In genomic region chr9:115992834-115993233, GRCh38 we compare ENCODE assay signal across 20 cellular contexts.
DNase-seq lines count a peak whose midpoint lies in the region; ATAC-seq, FAIRE-seq and TF ChIP-seq lines count a peak whose summit lies in the region.
"Had no signal": no experiment of that assay in that cellular context is flagged by ENCODE, and none has a peak within 500 bp of the region (broad histone marks: within the 10 kb centered on the region; RNA-seq: fewer than 3 reads in every experiment).

No MANE protein-coding gene starts in this region.

- H3K4me1 Mint-ChIP-seq in HFFc6 (ENCODE audit: low read depth) (peaks cover 89% of the 10 kb centered on the region), chondrocyte (ENCODE audit: low read depth) (peaks cover 17% of the 10 kb centered on the region)
- H3K4me1 Mint-ChIP-seq: activated T-helper 17 cell treated with anti-CD3 and anti-CD28 coated beads, Interleukin-2, amount 50 U/mL, for 72 hours; naive B cell; stimulated activated naive B cell treated with anti-CD40 and anti-IgM and Interleukin-4, amounts not matched to agents 10 μg/mL and 1 μg/mL and 100 μg/mL, for 72 hours had no signal

- H3K9me3 Mint-ChIP-seq in HFFc6, result no peaks in the 10 kb centered on the region
- no peaks in the 10 kb centered on the region for H3K9me3 Mint-ChIP-seq in chondrocyte (ENCODE audit: low read depth)
- H3K9me3 Mint-ChIP-seq: activated CD8-positive, alpha-beta T cell treated with anti-CD3 and anti-CD28 coated beads for 36 hours had no signal

- no peak for ATAC-seq in stimulated activated naive CD8-positive, alpha-beta T cell treated with anti-CD3 and anti-CD28 coated beads, Interleukin-15, Interleukin-2, amounts not matched to agents 100 U/mL and 50 U/mL, for 24 hours
- ATAC-seq: activated CD8-positive, alpha-beta T cell treated with anti-CD3 and anti-CD28 coated beads for 36 hours; activated T-helper 17 cell treated with anti-CD3 and anti-CD28 coated beads, Interleukin-2, amount 50 U/mL, for 72 hours; stimulated activated naive B cell treated with anti-CD40 and anti-IgM and Interleukin-4, amounts not matched to agents 10 μg/mL and 1 μg/mL and 100 μg/mL, for 72 hours had no signal

- dilution Hi-C loops in keratinocyte (cut with MboI; ENCODE audit: extremely low pct_ligation_motif_present, low sequenced_read_pairs), result no loop called here

- H2AFZ ChIP-seq in keratinocyte (ENCODE audit: control insufficient read depth, low read length), result no peak overlapping the region
- H2AFZ ChIP-seq: PC-9 had no signal

- TF ChIP-seq CTCF in AG04449 (IDR thresholded peaks at IDR 0.05; ENCODE audit: insufficient read depth, low read length, missing control alignments) (peak; percentile 17), HFFc6 (IDR thresholded peaks at IDR 0.05) (peak; percentile 72), astrocyte of the spinal cord (IDR thresholded peaks at IDR 0.05; ENCODE audit: low read depth, low read length) (no peak), keratinocyte (optimal IDR thresholded peaks at IDR 0.05 in 1 of 3, IDR thresholded peaks at IDR 0.05 in 1 of 3, conservative IDR thresholded peaks at IDR 0.05 in 1 of 3; ENCODE audit: extremely low read depth in 1 of 3, insufficient read depth in 2 of 3, low read length in 3 of 3) (peak; percentile 17 to 33 (median 19)), chondrocyte (IDR thresholded peaks at IDR 0.05) (no peak)

- H3K79me2 ChIP-seq in keratinocyte (ENCODE audit: control insufficient read depth, insufficient read depth, low read length), result no peaks in the 10 kb centered on the region

- peak overlapping the region; percentile 58 for H3K27ac Mint-ChIP-seq in HFFc6
- no peak overlapping the region for H3K27ac Mint-ChIP-seq in chondrocyte (ENCODE audit: unreplicated experiment)
- H3K27ac Mint-ChIP-seq: activated CD8-positive, alpha-beta T cell treated with anti-CD3 and anti-CD28 coated beads for 36 hours; activated T-helper 17 cell treated with anti-CD3 and anti-CD28 coated beads, Interleukin-2, amount 50 U/mL, for 72 hours; stimulated activated naive B cell treated with anti-CD40 and anti-IgM and Interleukin-4, amounts not matched to agents 10 μg/mL and 1 μg/mL and 100 μg/mL, for 72 hours had no signal

- H3K4me2 ChIP-seq in keratinocyte (ENCODE audit: control insufficient read depth, extremely low read depth, insufficient read depth, low read depth, low read length), result no peak overlapping the region
- H3K4me2 ChIP-seq: PC-9 had no signal

- no peaks in the 10 kb centered on the region for H4K20me1 ChIP-seq in keratinocyte (ENCODE audit: control insufficient read depth, extremely low read depth, insufficient read depth, low read length)

- H3K36me3 Mint-ChIP-seq in HFFc6 (ENCODE audit: low read depth) (peaks cover 4% of the 10 kb centered on the region; the same call in 1 of the 2 replicates), chondrocyte (ENCODE audit: low read depth) (no peaks in the 10 kb centered on the region)
- H3K36me3 Mint-ChIP-seq: naive B cell; stimulated activated naive B cell treated with anti-CD40 and anti-IgM and Interleukin-4, amounts not matched to agents 10 μg/mL and 1 μg/mL and 100 μg/mL, for 72 hours had no signal

- no peak overlapping the region for H3K9ac ChIP-seq in keratinocyte (ENCODE audit: control insufficient read depth, extremely low read depth, insufficient read depth, low read length)

- H3K9me1 ChIP-seq in keratinocyte (ENCODE audit: control insufficient read depth, extremely low read depth, insufficient read depth, low read length), result no peaks in the 10 kb centered on the region

- no peak for DNase-seq in AG04449 (ENCODE audit: low read depth, low spot score)
- DNase-seq in HFFc6, result peak; percentile 92
- DNase-seq in astrocyte of the spinal cord (ENCODE audit: low read depth, low spot score), result peak; percentile 55
- DNase-seq in keratinocyte (ENCODE audit: low read depth, low spot score), result peak; percentile 15
- DNase-seq in chondrocyte (ENCODE audit: low spot score), result no peak
- DNase-seq in stimulated activated naive CD8-positive, alpha-beta T cell treated with anti-CD3 and anti-CD28 coated beads, Interleukin-15, Interleukin-2, amounts not matched to agents 100 U/mL and 50 U/mL, for 24 hours, result no peak
- no peak for DNase-seq in NCI-H2107 (lab: John Stamatoyannopoulos, UW)
- DNase-seq in GOT3 (lab: John Stamatoyannopoulos, UW), result no peak
- DNase-seq: activated CD8-positive, alpha-beta T cell treated with anti-CD3 and anti-CD28 coated beads for 36 hours; cortex of kidney; erythroblast; hippocampal formation; left ventricle myocardium inferior; naive B cell; NCI-H1930; NCI-H526 treated with DMSO at 0.1 percent for 48 hours; PC-9; stimulated activated naive B cell treated with anti-CD40 and anti-IgM and Interleukin-4, amounts not matched to agents 10 μg/mL and 1 μg/mL and 100 μg/mL, for 72 hours; transverse colon had no signal

- CTCF ChIA-PET in AG04449 (lab: Yijun Ruan, JAX), result interaction anchor here (0.5 to 1.3 kb wide), 3 partner anchors 11 to 506 kb away, joined by 3 to 6 read pairs (median 3); no protein-coding TSS in a partner anchor

- no peaks in the 10 kb centered on the region for H3K27me3 ChIP-seq in keratinocyte (ENCODE audit: control insufficient read depth, extremely low read depth, insufficient read depth, low read length)
- H3K27me3 ChIP-seq: transverse colon had no signal

- no peak overlapping the region for H3K4me3 ChIP-seq in AG04449 (ENCODE audit: low read depth, low read length)
- no peak overlapping the region for H3K4me3 ChIP-seq in astrocyte of the spinal cord (ENCODE audit: low read depth, low read length)
- H3K4me3 ChIP-seq in keratinocyte (ENCODE audit: control insufficient read depth in 2 of 3, extremely low read depth in 1 of 3, insufficient read depth in 2 of 3, low read depth in 1 of 3, low read length in 3 of 3), result no peak overlapping the region
- H3K4me3 ChIP-seq: left ventricle myocardium inferior, PC-9, transverse colon had no signal

- no peaks in the 10 kb centered on the region for H3K36me3 ChIP-seq in keratinocyte (ENCODE audit: control insufficient read depth in 2 of 2, extremely low read depth in 1 of 2, insufficient read depth in 2 of 2, low read length in 2 of 2)
- H3K36me3 ChIP-seq: left ventricle myocardium inferior, transverse colon had no signal

- in situ Hi-C loops in astrocyte of the spinal cord (cut with HindIII; ENCODE audit: low sequenced_read_pairs), result no loop called here

- H3K4me3 Mint-ChIP-seq in HFFc6 (no peak overlapping the region), chondrocyte (ENCODE audit: unreplicated experiment) (no peak overlapping the region)
- H3K4me3 Mint-ChIP-seq: activated CD8-positive, alpha-beta T cell treated with anti-CD3 and anti-CD28 coated beads for 36 hours; activated T-helper 17 cell treated with anti-CD3 and anti-CD28 coated beads, Interleukin-2, amount 50 U/mL, for 72 hours; naive B cell; stimulated activated naive B cell treated with anti-CD40 and anti-IgM and Interleukin-4, amounts not matched to agents 10 μg/mL and 1 μg/mL and 100 μg/mL, for 72 hours had no signal

- peak; percentile 91 for FAIRE-seq in keratinocyte (lab: Jason Lieb, UNC)

- POLR2A ChIA-PET in AG04449 (lab: Yijun Ruan, JAX), result interaction anchor here (0.7 kb wide), 1 partner anchor 321 kb away, joined by 3 read pairs; no protein-coding TSS in a partner anchor

- H3K9me3 ChIP-seq in keratinocyte (ENCODE audit: control insufficient read depth, low read depth, low read length), result no peaks in the 10 kb centered on the region
- H3K9me3 ChIP-seq: left ventricle myocardium inferior, transverse colon had no signal

- no peak overlapping the region for H3K27ac ChIP-seq in keratinocyte (ENCODE audit: control insufficient read depth, insufficient read depth, low read length)
- H3K27ac ChIP-seq: left ventricle myocardium inferior, PC-9, transverse colon had no signal

- H3K4me1 ChIP-seq in keratinocyte (ENCODE audit: control insufficient read depth, extremely low read depth, insufficient read depth, low read length), result peaks cover 20% of the 10 kb centered on the region
- H3K4me1 ChIP-seq: left ventricle myocardium inferior, transverse colon had no signal

- H3K27me3 Mint-ChIP-seq in HFFc6 (ENCODE audit: insufficient read depth) (no peaks in the 10 kb centered on the region), chondrocyte (ENCODE audit: low read depth) (no peaks in the 10 kb centered on the region)
- H3K27me3 Mint-ChIP-seq: activated CD8-positive, alpha-beta T cell treated with anti-CD3 and anti-CD28 coated beads for 36 hours; naive B cell; stimulated activated naive B cell treated with anti-CD40 and anti-IgM and Interleukin-4, amounts not matched to agents 10 μg/mL and 1 μg/mL and 100 μg/mL, for 72 hours had no signal

Comparison
In these comparisons a context has a peak if more than half of its experiments do, and no peak if none do; other contexts are left out.
1. DNase-seq: peak in HFFc6 (single experiment), astrocyte of the spinal cord (single experiment) and keratinocyte (single experiment); none in AG04449 (single experiment), chondrocyte (single experiment), stimulated activated naive CD8-positive, alpha-beta T cell treated with anti-CD3 and anti-CD28 coated beads, Interleukin-15, Interleukin-2, amounts not matched to agents 100 U/mL and 50 U/mL, for 24 hours (single experiment), NCI-H2107 (single experiment) and GOT3 (single experiment).
2. CTCF ChIP-seq: peak in AG04449 (single experiment), HFFc6 (single experiment) and keratinocyte (3 of 3); none in astrocyte of the spinal cord (single experiment) and chondrocyte (single experiment).